Comparison of ENCODE assay signal across 2 cellular contexts in genomic region chr5:96857454-96857853, GRCh38.
TF ChIP-seq lines count a peak whose summit lies in the region.

No MANE protein-coding gene starts in this region.

TF ChIP-seq in HepG2, 621 proteins besides CTCF, POLR2A, EP300 and RAD21:
- no peak for TF ChIP-seq ZUFSP (CRISPR knock-in tag; IDR thresholded peaks at IDR 0.05; ENCODE audit: borderline replicate concordance)
- TF ChIP-seq IRF9 (CRISPR knock-in tag; IDR thresholded peaks at IDR 0.05; ENCODE audit: borderline replicate concordance): no peak
- TF ChIP-seq SP1 (IDR thresholded peaks at IDR 0.05): no peak
- no peak for TF ChIP-seq SP1 (CRISPR knock-in tag; IDR thresholded peaks at IDR 0.05)
- no peak for TF ChIP-seq ZNF775 (CRISPR knock-in tag; IDR thresholded peaks at IDR 0.05; ENCODE audit: borderline replicate concordance)
- no peak for TF ChIP-seq ZZZ3 (CRISPR knock-in tag; IDR thresholded peaks at IDR 0.05; ENCODE audit: borderline replicate concordance)
- no peak for TF ChIP-seq ZNF282 (IDR thresholded peaks at IDR 0.05; ENCODE audit: partially characterized antibody)
- TF ChIP-seq ZSCAN31 (CRISPR knock-in tag; IDR thresholded peaks at IDR 0.05; ENCODE audit: low read depth): no peak
- TF ChIP-seq CAMTA2 (CRISPR knock-in tag; IDR thresholded peaks at IDR 0.05; ENCODE audit: borderline replicate concordance): no peak
- TF ChIP-seq ZFP91 (CRISPR knock-in tag; IDR thresholded peaks at IDR 0.05; ENCODE audit: borderline replicate concordance): no peak
- TF ChIP-seq ZFP62 (CRISPR knock-in tag; IDR thresholded peaks at IDR 0.05): no peak
- TF ChIP-seq EEA1 (CRISPR knock-in tag; IDR thresholded peaks at IDR 0.05; ENCODE audit: borderline replicate concordance): no peak
- no peak for TF ChIP-seq ZNF83 (CRISPR knock-in tag; IDR thresholded peaks at IDR 0.05; ENCODE audit: borderline replicate concordance)

TF ChIP-seq in K562, 482 proteins besides CTCF, POLR2A, EP300 and RAD21:
- TF ChIP-seq RBM25 (IDR thresholded peaks at IDR 0.05; ENCODE audit: low read depth, low read length, severe bottlenecking) (peak; percentile 9), TCF15 (CRISPR knock-in tag; IDR thresholded peaks at IDR 0.05) (no peak), ZFP30 (CRISPR knock-in tag; IDR thresholded peaks at IDR 0.05; ENCODE audit: borderline replicate concordance) (no peak), ZNF3 (CRISPR knock-in tag; IDR thresholded peaks at IDR 0.05) (0 out of 2 replicates have a peak, but pooled peaks have one; percentile 76)
